2 cellular contexts compared by ENCODE assay signal in genomic region chr19:52963229-52963760, GRCh38.
TF ChIP-seq lines count a peak whose summit lies in the region.

No MANE protein-coding gene starts in this region.

TF ChIP-seq in K562, 482 proteins besides CTCF, POLR2A, EP300 and RAD21:
- no peak for TF ChIP-seq ADNP (tag; IDR thresholded peaks at IDR 0.05)
- TF ChIP-seq MBD1 (CRISPR knock-in tag; IDR thresholded peaks at IDR 0.05) = peak; percentile 2; the same call in 1 of the 2 replicates
- no peak for TF ChIP-seq SAFB (IDR thresholded peaks at IDR 0.05; ENCODE audit: borderline replicate concordance, low read depth, low read length)
- no peak for TF ChIP-seq TAF1 (IDR thresholded peaks at IDR 0.05; ENCODE audit: control insufficient read depth, extremely low read depth, insufficient read depth, low read length, severe bottlenecking)
- no peak for TF ChIP-seq ILF3 (IDR thresholded peaks at IDR 0.05; ENCODE audit: borderline replicate concordance)
- TF ChIP-seq SMAD3 (CRISPR knock-in tag; conservative IDR thresholded peaks at IDR 0.05) = no peak

TF ChIP-seq in GM12891, 5 proteins besides CTCF, POLR2A, EP300 and RAD21:
- no peak for TF ChIP-seq PAX5 (IDR thresholded peaks at IDR 0.05; ENCODE audit: insufficient read depth, low read length, severe bottlenecking)
- no peak for TF ChIP-seq SPI1 (IDR thresholded peaks at IDR 0.05; ENCODE audit: low read depth, low read length)
- TF ChIP-seq POLR2AphosphoS5 (IDR thresholded peaks at IDR 0.05; ENCODE audit: low read depth, low read length) = no peak
- no peak for TF ChIP-seq POU2F2 (IDR thresholded peaks at IDR 0.05; ENCODE audit: low read depth, low read length)
- TF ChIP-seq TAF1 (IDR thresholded peaks at IDR 0.05; ENCODE audit: low read depth, low read length) = no peak
